In the genomic region with DNA sequence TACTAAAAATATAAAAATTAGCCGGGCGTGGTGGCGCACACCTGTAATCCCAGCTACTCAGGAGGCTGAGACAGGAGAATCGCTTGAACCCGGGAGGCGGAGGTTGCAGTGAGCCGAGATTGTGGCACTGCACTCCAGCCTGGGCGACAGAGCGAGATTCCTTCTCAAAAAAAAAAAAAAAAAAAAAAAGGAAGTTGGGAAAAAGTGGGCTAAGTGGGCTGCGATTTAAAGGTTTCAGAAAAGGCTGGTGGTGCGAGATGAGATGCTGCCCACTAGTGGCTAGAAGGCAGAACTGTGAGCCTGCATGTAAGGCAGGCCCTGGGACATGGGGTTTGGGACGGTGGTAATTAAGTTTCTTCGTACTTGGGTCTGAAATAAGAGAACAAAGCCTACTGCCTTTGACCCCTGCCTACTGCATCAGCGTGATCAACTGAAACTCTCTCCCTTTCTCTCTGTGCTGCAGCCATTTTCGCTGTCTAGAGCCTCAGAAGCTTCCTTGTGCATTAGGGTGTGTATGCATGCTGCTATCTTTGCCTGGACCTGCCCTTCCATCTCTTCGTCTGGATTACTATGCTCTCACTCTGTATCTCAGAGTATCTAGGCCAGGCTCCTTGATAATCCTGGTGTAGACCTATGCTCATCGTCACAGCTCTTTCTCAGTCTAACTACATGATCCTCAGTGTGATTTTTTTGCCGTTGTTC, we compare ENCODE assay signal across 8 cellular contexts. TPM values are rescaled to one million over a fixed set of nuclear protein-coding genes. Genes with fewer than 3 reads are reported as not detected.
DNase-seq lines count a peak whose midpoint lies in the region; ATAC-seq and TF ChIP-seq lines count a peak whose summit lies in the region.

No MANE protein-coding gene starts in this region.

- no peak overlapping the region for H3K4me3 ChIP-seq in Peyer's patch
- H3K4me3 ChIP-seq in fibroblast of pulmonary artery (replicated peaks; ENCODE audit: low read depth, low read length): no peak overlapping the region
- H3K4me3 ChIP-seq in neuron (ENCODE audit: low read length): no peak overlapping the region

- no peak for ATAC-seq in GM19397 (IDR thresholded peaks at IDR 0.05; ENCODE audit: unreplicated experiment)

- H3K27me3 ChIP-seq in Peyer's patch (no peaks in the 10 kb centered on the region), neuron (ENCODE audit: insufficient read depth, low read length) (peaks cover 26% of the 10 kb centered on the region)

- TF ChIP-seq CTCF in Peyer's patch (IDR thresholded peaks at IDR 0.05) (peak; percentile 82 to 96 (median 90)), fibroblast of pulmonary artery (IDR thresholded peaks at IDR 0.05; ENCODE audit: low read length, missing control alignments) (peak; percentile 90)

- DNase-seq in DMS 273 (lab: John Stamatoyannopoulos, UW; ENCODE audit: unreplicated experiment): peak; percentile 85
- DNase-seq in HUDEP-2 (lab: John Stamatoyannopoulos, UW; ENCODE audit: unreplicated experiment in 76 of 76): peak in 46 of 76 experiments; percentile 5 to 64 (median 30)
- DNase-seq in Peyer's patch: peak; percentile 62 to 88 (median 71)
- peak; percentile 42 for DNase-seq in activated T-helper 1 cell treated with Interleukin-2 at 50 U/mL for 16 hours (ENCODE audit: low read depth)
- DNase-seq in fibroblast of pulmonary artery (ENCODE audit: low read depth): peak; percentile 79
- DNase-seq in cortex of kidney (lab: John Stamatoyannopoulos, UW): no peak

- H3K27ac ChIP-seq in Peyer's patch: no peak overlapping the region

- no peaks in the 10 kb centered on the region for H3K9me3 ChIP-seq in Peyer's patch
- H3K9me3 ChIP-seq in neuron (ENCODE audit: low read length): no peaks in the 10 kb centered on the region

- peaks cover 0 to 5% (median 0%) of the 10 kb centered on the region in 4 donors for H3K4me1 ChIP-seq in Peyer's patch
- H3K4me1 ChIP-seq in neuron (ENCODE audit: insufficient read depth, low read length): peaks cover 16% of the 10 kb centered on the region

- H2AFZ ChIP-seq in neuron (ENCODE audit: low read depth, low read length): peak overlapping the region; percentile 22

- H3K36me3 ChIP-seq in Peyer's patch (no peaks in the 10 kb centered on the region), neuron (ENCODE audit: insufficient read depth, low read length) (no peaks in the 10 kb centered on the region)

- TF ChIP-seq POLR2A in Peyer's patch (IDR thresholded peaks at IDR 0.05): no peak

RNA-seq across cellular contexts. Expression of gene FMOD, which starts 12.4 kb away (rescaled TPM):
- total RNA-seq in Peyer's patch: 10 to 100 TPM; 10.5 to 33.8 (median 12.2) TPM

RNA-seq across cellular contexts. Expression of gene BTG2, which starts 33.2 kb away (rescaled TPM):
- total RNA-seq in Peyer's patch: 100 to 1,000 TPM in 1 of 4 donors, 10 to 100 TPM in 3; 45.0 to 129 (median 58.8) TPM
